ENCODE assay signal across 8 cellular contexts in the genomic region with DNA sequence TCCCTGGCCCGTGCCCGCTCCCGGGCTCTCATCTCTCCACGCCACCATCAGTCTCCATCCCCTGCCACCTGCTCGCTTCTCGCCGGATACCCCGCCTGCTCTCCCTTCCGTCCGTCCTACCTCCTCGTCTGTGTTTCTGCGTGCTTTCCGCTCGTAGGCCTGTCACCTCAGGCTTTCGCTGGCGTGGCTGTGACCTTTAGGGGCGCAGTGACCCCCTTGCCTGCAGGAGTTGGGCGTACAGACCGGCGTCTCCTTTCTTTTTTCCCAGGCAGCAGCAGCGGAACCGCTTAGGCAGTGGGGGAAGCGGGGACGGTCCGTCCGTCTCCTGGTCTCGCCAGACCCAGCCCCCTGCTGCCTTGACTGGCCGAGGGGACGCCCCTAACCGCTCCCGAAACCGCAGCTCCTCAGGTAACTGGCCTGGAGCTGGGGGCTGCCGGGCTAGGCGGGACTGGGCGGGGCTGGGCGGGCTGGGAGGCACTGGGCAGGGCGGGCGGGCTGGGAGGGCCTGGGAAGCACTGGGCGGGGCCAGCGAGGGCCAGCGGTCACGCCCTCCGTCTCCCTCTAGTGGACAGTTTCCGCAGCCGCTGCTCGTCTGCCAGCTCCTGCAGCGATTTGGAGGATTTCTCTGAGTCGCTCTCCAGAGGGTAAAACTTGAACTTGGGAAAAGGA. TPM values are rescaled to one million over a fixed set of nuclear protein-coding genes. Genes with fewer than 3 reads are reported as not detected.
DNase-seq lines count a peak whose midpoint lies in the region; ATAC-seq and TF ChIP-seq lines count a peak whose summit lies in the region.

No MANE protein-coding gene starts in this region.

- POLR2A ChIA-PET in HEK293T (lab: Yijun Ruan, JAX) = no interaction called here

- peaks cover 3% of the 10 kb centered on the region for H3K36me3 Mint-ChIP-seq in central memory CD8-positive, alpha-beta T cell (ENCODE audit: insufficient read depth)

- H3K4me3 ChIP-seq in kidney epithelial cell (ENCODE audit: low read depth, low read length) = peak overlapping the region; percentile 37

- peak overlapping the region; percentile 81 for H3K4me3 Mint-ChIP-seq in central memory CD8-positive, alpha-beta T cell

- H3K27ac Mint-ChIP-seq in central memory CD8-positive, alpha-beta T cell (ENCODE audit: low read depth) = peak overlapping the region; percentile 62

- DNase-seq in CMK (ENCODE audit: low read depth) (peak; percentile 55), HEK293T (ENCODE audit: extremely low spot score) (peak; percentile 92), NCI-H2107 treated with DMSO at 0.1 percent for 48 hours (lab: John Stamatoyannopoulos, UW; ENCODE audit: unreplicated experiment) (peak; percentile 66), kidney epithelial cell (ENCODE audit: low read depth) (no peak)
- DNase-seq in central memory CD8-positive, alpha-beta T cell (ENCODE audit: low spot score in 2 of 2) = peak; percentile 63 to 72
- DNase-seq in stimulated activated CD4-positive, alpha-beta T cell treated with anti-CD3 and anti-CD28 coated beads, Interleukin-15, amount 100 ng/mL, for 48 hours (ENCODE audit: low read depth in 2 of 2) = peak; percentile 51 to 78

- ATAC-seq in activated CD4-positive, CD25-positive, alpha-beta regulatory T cell treated with anti-CD3 and anti-CD28 coated beads, Interleukin-2, amount 50 U/mL, for 24 hours = peak; percentile 73 to 80
- ATAC-seq in central memory CD8-positive, alpha-beta T cell (replicated peaks; ENCODE audit: extremely low read depth, poor library complexity, severe bottlenecking) = peak; percentile 71
- ATAC-seq in HG02623 (IDR thresholded peaks at IDR 0.05; ENCODE audit: unreplicated experiment) = no peak

- no peaks in the 10 kb centered on the region for H3K9me3 Mint-ChIP-seq in central memory CD8-positive, alpha-beta T cell

- peak; percentile 84 for TF ChIP-seq CTCF in kidney epithelial cell (IDR thresholded peaks at IDR 0.05; ENCODE audit: insufficient read depth, low read length, poor library complexity, severe bottlenecking)

- H3K4me1 Mint-ChIP-seq in central memory CD8-positive, alpha-beta T cell = peaks cover 21% of the 10 kb centered on the region

- CTCF ChIA-PET in HEK293T (lab: Yijun Ruan, JAX) = interaction anchor here (0.5 to 1.5 kb wide), 9 partner anchors 12 to 151 kb away, joined by 3 to 8 read pairs (median 4); no protein-coding TSS in a partner anchor

- H3K27me3 Mint-ChIP-seq in central memory CD8-positive, alpha-beta T cell = peaks cover 8% of the 10 kb centered on the region

- H3K27me3 ChIP-seq in kidney epithelial cell (ENCODE audit: control insufficient read depth, insufficient read depth, low read length) = peaks cover 17% of the 10 kb centered on the region

- no peaks in the 10 kb centered on the region for H3K36me3 ChIP-seq in kidney epithelial cell (ENCODE audit: control insufficient read depth, insufficient read depth, low read length)

TF ChIP-seq in HEK293T, 16 proteins besides CTCF, POLR2A, EP300 and RAD21:
- no peak for TF ChIP-seq CTBP1 (IDR thresholded peaks at IDR 0.05; ENCODE audit: borderline replicate concordance)

RNA-seq across cellular contexts. Expression of gene PGLYRP1, which starts 6.3 kb away (rescaled TPM):
- total RNA-seq in kidney epithelial cell = not detected in 2 replicates

RNA-seq across cellular contexts. Expression of gene CCDC61, which starts 21.3 kb away (rescaled TPM):
- 7.1 and 9.7 TPM in 2 replicates for total RNA-seq in kidney epithelial cell

RNA-seq across cellular contexts. Expression of gene IGFL4, which starts 24.2 kb away (rescaled TPM):
- total RNA-seq in kidney epithelial cell = not detected in 2 replicates

RNA-seq across cellular contexts. Expression of gene NOVA2, which starts 42.9 kb away (rescaled TPM):
- under 0.01 TPM in 1 of 2 replicates, not detected in the other for total RNA-seq in kidney epithelial cell
